Comparison of ENCODE assay signal across 8 cellular contexts in the genomic region with DNA sequence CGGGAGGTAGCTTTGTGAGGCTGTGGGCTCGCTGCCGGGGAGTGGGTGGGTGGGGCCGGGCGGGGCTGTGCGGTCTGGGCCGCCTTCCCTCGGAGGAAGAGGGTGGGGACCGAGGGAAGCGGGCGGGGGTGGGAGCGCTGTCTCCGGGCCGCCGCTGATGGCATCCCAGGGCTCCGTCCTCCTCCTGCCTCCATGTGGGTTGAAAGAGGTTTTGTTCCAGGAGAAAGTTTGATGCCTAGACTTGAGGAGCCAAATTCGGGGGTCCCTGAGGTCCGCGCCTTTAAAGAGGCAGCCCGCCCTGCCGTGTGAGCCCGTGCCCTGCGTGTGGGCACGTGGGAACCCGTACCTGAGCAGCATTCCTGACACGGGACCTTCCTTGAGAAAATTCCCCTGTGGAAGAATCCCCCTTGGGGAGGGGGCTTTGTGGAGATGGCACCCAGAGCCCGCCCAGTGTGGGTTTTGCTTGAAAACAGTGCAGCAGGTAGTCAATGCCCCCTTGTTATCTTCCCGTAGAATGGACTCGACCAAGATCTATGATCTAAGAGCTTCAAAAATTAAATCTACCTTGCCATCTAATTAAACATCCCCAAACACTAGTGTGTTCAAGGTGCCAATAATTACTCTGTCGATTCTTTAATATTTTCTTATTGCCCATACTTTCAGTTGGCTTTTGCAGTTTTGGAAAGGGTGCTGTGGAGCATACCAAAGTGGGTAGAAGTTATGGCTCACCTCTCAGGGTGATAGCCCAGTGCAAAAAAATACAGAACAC.
A peak's percentile ranks its signal among the peaks of the same experiment; 100 is the strongest.
DNase-seq lines count a peak whose midpoint lies in the region; ATAC-seq, FAIRE-seq and TF ChIP-seq lines count a peak whose summit lies in the region.

No MANE protein-coding gene starts in this region.

- H3K27me3 Mint-ChIP-seq in neural crest cell (ENCODE audit: low read depth): peaks cover 89% of the 10 kb centered on the region

- ATAC-seq in GM19328 (IDR thresholded peaks at IDR 0.05; ENCODE audit: unreplicated experiment) (peak; percentile 19), PC-3 (peak; percentile 17; the same call in 1 of the 2 replicates), GM18519 (IDR thresholded peaks at IDR 0.05; ENCODE audit: low FRiP score, unreplicated experiment) (no peak), HG03521 (IDR thresholded peaks at IDR 0.05; ENCODE audit: unreplicated experiment) (no peak)

- dilution Hi-C loops in endothelial cell of umbilical vein (cut with MboI; ENCODE audit: extremely low pct_ligation_motif_present, low sequenced_read_pairs): no loop called here

- CTCF ChIA-PET in AG04449 (lab: Yijun Ruan, JAX): no interaction called here
- CTCF ChIA-PET in PC-3 (lab: Charles Lee): no interaction called here
- CTCF ChIA-PET in endothelial cell of umbilical vein (lab: Charles Lee): interaction anchor here (1.0 kb wide), 1 partner anchor 13 kb away, joined by 4 read pairs; no protein-coding TSS in a partner anchor

- no peak overlapping the region for H3K27ac Mint-ChIP-seq in neural crest cell (ENCODE audit: unreplicated experiment)

- peak overlapping the region; percentile 60 for H3K4me3 ChIP-seq in AG04449 (ENCODE audit: low read depth, low read length)
- H3K4me3 ChIP-seq in PC-3 (ENCODE audit: low read length): peak overlapping the region; percentile 64
- H3K4me3 ChIP-seq in endothelial cell of umbilical vein (replicated peaks in 1 of 3; ENCODE audit: insufficient read depth in 1 of 3, low read depth in 1 of 3, low read length in 3 of 3): peak overlapping the region; percentile 32 to 68 (median 50)

- BruUV-seq in PC-3 (replicated peaks; lab: Mats Ljungman, UMichigan): no TSS peak
- BruUV-seq in endothelial cell of umbilical vein (replicated peaks; lab: Mats Ljungman, UMichigan): no TSS peak

- no peak for TF ChIP-seq POLR2A in endothelial cell of umbilical vein (IDR thresholded peaks at IDR 0.05; ENCODE audit: low read depth, low read length)

- H3K27ac ChIP-seq in PC-3 (ENCODE audit: low read length): no peak overlapping the region
- no peak overlapping the region for H3K27ac ChIP-seq in endothelial cell of umbilical vein (ENCODE audit: insufficient read depth, low read depth, low read length)

- H3F3A ChIP-seq in PC-3 (ENCODE audit: low read length, unreplicated experiment): no peaks in the 10 kb centered on the region

- H3K9me3 Mint-ChIP-seq in neural crest cell: no peaks in the 10 kb centered on the region

- no peaks in the 10 kb centered on the region for H3K36me3 ChIP-seq in PC-3 (ENCODE audit: low read depth, low read length)
- H3K36me3 ChIP-seq in endothelial cell of umbilical vein (ENCODE audit: control insufficient read depth in 2 of 2, extremely low read depth in 1 of 2, insufficient read depth in 2 of 2, low read length in 2 of 2): no peaks in the 10 kb centered on the region

- H2AFZ ChIP-seq in PC-3 (ENCODE audit: low read length): peak overlapping the region; percentile 83; the same call in 1 of the 2 replicates
- H2AFZ ChIP-seq in endothelial cell of umbilical vein (ENCODE audit: low read depth, low read length): peak overlapping the region; percentile 87

- TF ChIP-seq CTCF in AG04449 (IDR thresholded peaks at IDR 0.05; ENCODE audit: insufficient read depth, low read length, missing control alignments) (no peak), PC-3 (conservative IDR thresholded peaks at IDR 0.05; ENCODE audit: low read depth, low read length) (no peak), endothelial cell of umbilical vein (IDR thresholded peaks at IDR 0.05; ENCODE audit: extremely low read depth in 1 of 2, insufficient read depth in 1 of 2, low read depth in 1 of 2, low read length in 2 of 2) (no peak), neural crest cell (conservative IDR thresholded peaks at IDR 0.05) (no peak)

- H3K79me2 ChIP-seq in PC-3 (ENCODE audit: low read length): no peaks in the 10 kb centered on the region
- H3K79me2 ChIP-seq in endothelial cell of umbilical vein (ENCODE audit: control insufficient read depth, insufficient read depth, low read length): no peaks in the 10 kb centered on the region

- H3K9me1 ChIP-seq in endothelial cell of umbilical vein (replicated peaks; ENCODE audit: control insufficient read depth, extremely low read depth, insufficient read depth, low read length): no peaks in the 10 kb centered on the region

- H3K4me1 ChIP-seq in PC-3 (ENCODE audit: insufficient read depth, low read length) (no peaks in the 10 kb centered on the region), endothelial cell of umbilical vein (ENCODE audit: control insufficient read depth, extremely low read depth, insufficient read depth, low read length) (peaks cover 7% of the 10 kb centered on the region)

- H3K27me3 ChIP-seq in PC-3 (ENCODE audit: low read length) (peaks cover 48% of the 10 kb centered on the region), endothelial cell of umbilical vein (ENCODE audit: control insufficient read depth in 2 of 2, insufficient read depth in 2 of 2, low read length in 2 of 2) (peaks cover 39 to 57% of the 10 kb centered on the region in 2 experiments)

- no peaks in the 10 kb centered on the region for H3K36me3 Mint-ChIP-seq in neural crest cell (ENCODE audit: low read depth)

- peak overlapping the region; percentile 45 for H3K4me3 Mint-ChIP-seq in neural crest cell

- intact Hi-C loops in PC-3 (cut with micrococcal nuclease) (no loop called here), endothelial cell of umbilical vein (cut with micrococcal nuclease) (no loop called here)

- H3K4me2 ChIP-seq in PC-3 (ENCODE audit: low read length) (peak overlapping the region; percentile 96), endothelial cell of umbilical vein (ENCODE audit: insufficient read depth, low read length) (peak overlapping the region; percentile 89)

- H3K9me3 ChIP-seq in PC-3 (ENCODE audit: low read length): no peaks in the 10 kb centered on the region
- H3K9me3 ChIP-seq in endothelial cell of umbilical vein (replicated peaks; ENCODE audit: control insufficient read depth, insufficient read depth, low read length): no peaks in the 10 kb centered on the region

- no peaks in the 10 kb centered on the region for H3K9me2 ChIP-seq in PC-3 (replicated peaks; ENCODE audit: low read length)

- FAIRE-seq in endothelial cell of umbilical vein (lab: Jason Lieb, UNC): no peak

- DNase-seq in AG04449 (ENCODE audit: low read depth, low spot score) (no peak), PC-3 (no peak), endothelial cell of umbilical vein (ENCODE audit: low read depth, low spot score) (no peak), neural crest cell (ENCODE audit: low read depth, low spot score) (no peak), GM19238 (ENCODE audit: insufficient read length, low spot score) (no peak)

- POLR2A ChIA-PET in AG04449 (lab: Yijun Ruan, JAX): no interaction called here
- POLR2A ChIA-PET in PC-3 (lab: Charles Lee; ENCODE audit: unreplicated experiment): no interaction called here
- POLR2A ChIA-PET in endothelial cell of umbilical vein (lab: Charles Lee): no interaction called here

- peaks cover 9% of the 10 kb centered on the region for H3K4me1 Mint-ChIP-seq in neural crest cell

- H4K20me1 ChIP-seq in PC-3 (ENCODE audit: low read length) (no peaks in the 10 kb centered on the region), endothelial cell of umbilical vein (replicated peaks; ENCODE audit: control insufficient read depth, extremely low read depth, insufficient read depth, low read length) (no peaks in the 10 kb centered on the region)

- H3K9ac ChIP-seq in PC-3 (ENCODE audit: low read length) (no peak overlapping the region), endothelial cell of umbilical vein (replicated peaks; ENCODE audit: extremely low read depth, insufficient read depth, low read length) (no peak overlapping the region)

TF ChIP-seq in endothelial cell of umbilical vein, 7 proteins besides CTCF, POLR2A, EP300 and RAD21:
- TF ChIP-seq EZH2 (IDR thresholded peaks at IDR 0.05; ENCODE audit: borderline replicate concordance, low read depth, low read length, severe bottlenecking): no peak
- TF ChIP-seq GATA2 (IDR thresholded peaks at IDR 0.05; ENCODE audit: insufficient read depth, insufficient read length, low read depth, low read length): no peak
- no peak for TF ChIP-seq MYC (IDR thresholded peaks at IDR 0.05; ENCODE audit: low read depth, low read length)
- no peak for TF ChIP-seq FOS (IDR thresholded peaks at IDR 0.05; ENCODE audit: borderline replicate concordance, insufficient read depth, low read length)
- no peak for TF ChIP-seq POLR2AphosphoS5 (IDR thresholded peaks at IDR 0.05; ENCODE audit: insufficient read depth, low read depth, low read length)
- TF ChIP-seq, protein P1, sequence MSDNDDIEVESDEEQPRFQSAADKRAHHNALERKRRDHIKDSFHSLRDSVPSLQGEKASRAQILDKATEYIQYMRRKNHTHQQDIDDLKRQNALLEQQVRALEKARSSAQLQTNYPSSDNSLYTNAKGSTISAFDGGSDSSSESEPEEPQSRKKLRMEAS (IDR thresholded peaks at IDR 0.05; ENCODE audit: insufficient read depth, insufficient read length): no peak
- TF ChIP-seq JUN (IDR thresholded peaks at IDR 0.05; ENCODE audit: borderline replicate concordance, insufficient read depth, insufficient read length, low read depth): no peak

Comparison
In these comparisons a context has a peak if more than half of its experiments do, and no peak if none do; other contexts are left out.
1. ATAC-seq: peak in GM19328 (single experiment) and PC-3 (single experiment); none in GM18519 (single experiment) and HG03521 (single experiment).
2. Peak in every context shown above with its lines, with median percentiles within 50 percentile points of each other: H3K4me3 ChIP-seq.